Comparison of ENCODE assay signal across 8 cellular contexts in genomic region chr3:87997298-87997697, GRCh38.
DNase-seq lines count a peak whose midpoint lies in the region; ATAC-seq and TF ChIP-seq lines count a peak whose summit lies in the region.

No MANE protein-coding gene starts in this region.

- no peaks in the 10 kb centered on the region for H3K36me3 Mint-ChIP-seq in activated CD4-positive, alpha-beta memory T cell treated with anti-CD3 and anti-CD28 coated beads for 36 hours
- no peaks in the 10 kb centered on the region for H3K36me3 Mint-ChIP-seq in naive B cell

- no peak for TF ChIP-seq CTCF in GM10248 (IDR thresholded peaks at IDR 0.05; ENCODE audit: control extremely low read depth, extremely low read depth, low read depth, missing control alignments)

- peak overlapping the region; percentile 22 for H3K4me3 Mint-ChIP-seq in activated CD4-positive, alpha-beta memory T cell treated with anti-CD3 and anti-CD28 coated beads for 36 hours
- H3K4me3 Mint-ChIP-seq in naive B cell, result peak overlapping the region; percentile 42 to 89 (median 70)

- CTCF ChIA-PET in activated CD4-positive, alpha-beta memory T cell treated with anti-CD3 and anti-CD28 coated beads for 36 hours (lab: Charles Lee), result no interaction called here
- CTCF ChIA-PET in GM10248 (lab: Yijun Ruan, JAX), result no interaction called here

- ATAC-seq in GM19372 (IDR thresholded peaks at IDR 0.05; ENCODE audit: low read depth, unreplicated experiment), result peak; percentile 86
- ATAC-seq in HG03432 (IDR thresholded peaks at IDR 0.05; ENCODE audit: unreplicated experiment), result peak; percentile 95
- peak; percentile 23 to 28 for ATAC-seq in naive B cell (ENCODE audit: low read depth in 2 of 2)

- H3K27ac Mint-ChIP-seq in activated CD4-positive, alpha-beta memory T cell treated with anti-CD3 and anti-CD28 coated beads for 36 hours, result no peak overlapping the region
- H3K27ac Mint-ChIP-seq in naive B cell, result peak overlapping the region in 5 of 6 donors; percentile 26 to 88 (median 58)

- peaks cover 16% of the 10 kb centered on the region for H3K4me1 Mint-ChIP-seq in activated CD4-positive, alpha-beta memory T cell treated with anti-CD3 and anti-CD28 coated beads for 36 hours (ENCODE audit: low read depth)
- peaks cover 11 to 27% (median 15%) of the 10 kb centered on the region in 3 donors for H3K4me1 Mint-ChIP-seq in naive B cell

- intact Hi-C loops in activated CD4-positive, alpha-beta memory T cell treated with anti-CD3 and anti-CD28 coated beads for 36 hours (cut with micrococcal nuclease), result loop anchor here (1.0 to 10.0 kb wide), 4 partner anchors 62 to 664 kb away; partner anchors contain the start of genes CGGBP1, HTR1F and ZNF654

- DNase-seq in A172 (ENCODE audit: low spot score) (peak; percentile 11), naive B cell (no peak), GM10248 (ENCODE audit: extremely low spot score) (no peak), NCI-H2081 (lab: John Stamatoyannopoulos, UW) (no peak), medulla oblongata (ENCODE audit: extremely low spot score) (no peak)
- DNase-seq in activated CD4-positive, alpha-beta memory T cell treated with anti-CD3 and anti-CD28 coated beads for 36 hours, result peak; percentile 75

- POLR2A ChIA-PET in activated CD4-positive, alpha-beta memory T cell treated with anti-CD3 and anti-CD28 coated beads for 36 hours (lab: Charles Lee), result no interaction called here
- POLR2A ChIA-PET in GM10248 (lab: Yijun Ruan, JAX), result no interaction called here

- no peaks in the 10 kb centered on the region for H3K9me3 Mint-ChIP-seq in activated CD4-positive, alpha-beta memory T cell treated with anti-CD3 and anti-CD28 coated beads for 36 hours
- no peaks in the 10 kb centered on the region for H3K9me3 Mint-ChIP-seq in naive B cell

- peaks cover 2% of the 10 kb centered on the region for H3K27me3 Mint-ChIP-seq in activated CD4-positive, alpha-beta memory T cell treated with anti-CD3 and anti-CD28 coated beads for 36 hours
- no peaks in the 10 kb centered on the region for H3K27me3 Mint-ChIP-seq in naive B cell

Comparison
In these comparisons a context has a peak if more than half of its experiments do, and no peak if none do; other contexts are left out.
1. DNase-seq: peak in A172 (single experiment) and activated CD4-positive, alpha-beta memory T cell treated with anti-CD3 and anti-CD28 coated beads for 36 hours (single experiment); none in naive B cell (single experiment), GM10248 (single experiment), NCI-H2081 (0 of 2) and medulla oblongata (single experiment).
2. ATAC-seq: peak in every context shown above with its lines; median percentile 95 in HG03432; 86 in GM19372; 26 in naive B cell.